Comparison of ENCODE assay signal across 1 cellular context in the genomic region with DNA sequence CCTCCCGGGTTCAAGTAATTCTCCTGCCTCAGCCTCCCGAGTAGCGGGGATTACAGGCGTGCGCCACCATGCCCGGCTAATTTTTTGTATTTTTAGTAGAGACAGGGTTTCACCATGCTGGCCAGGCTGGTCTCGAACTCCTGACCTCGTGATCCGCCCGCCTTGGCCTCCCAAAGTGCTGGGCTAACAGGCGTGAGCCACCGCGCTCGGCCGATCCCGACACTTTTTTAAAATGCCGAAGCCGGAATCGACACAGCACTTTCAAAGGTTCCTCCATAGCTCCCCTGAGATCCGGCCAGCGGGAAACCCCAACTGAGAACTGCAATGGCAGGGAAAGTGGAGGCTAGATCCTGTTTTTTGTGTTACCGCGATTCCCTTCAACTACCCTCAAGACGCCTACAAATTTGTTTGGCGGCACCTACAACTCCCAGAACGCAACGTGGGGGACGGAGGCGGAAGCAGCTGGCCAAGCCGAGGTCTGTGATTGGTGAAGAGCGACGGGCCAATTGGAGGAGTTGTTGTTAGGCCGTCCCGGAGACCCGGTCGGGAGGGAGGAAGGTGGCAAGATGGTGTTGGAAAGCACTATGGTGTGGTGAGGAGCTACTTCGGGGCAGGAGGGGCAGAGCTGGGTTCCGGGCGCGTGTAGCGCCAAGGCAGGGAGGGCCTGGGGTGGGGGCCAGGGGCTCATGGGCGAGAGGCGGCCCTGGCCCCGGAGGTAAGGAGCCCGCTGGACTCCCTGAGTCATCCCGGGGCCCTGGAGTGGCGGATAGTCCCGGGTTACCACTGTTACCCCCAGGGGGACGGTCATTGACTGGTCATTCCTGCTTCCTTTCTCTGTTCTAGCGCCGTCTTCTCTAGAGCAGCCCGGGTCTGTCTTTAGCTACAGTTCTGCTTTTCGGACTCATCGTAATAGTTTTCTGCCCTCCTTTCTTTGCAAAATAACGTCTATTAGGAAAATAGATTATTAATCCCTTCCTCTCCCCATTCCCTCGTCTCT.
A peak's percentile ranks its signal among the peaks of the same experiment; 100 is the strongest.
TF ChIP-seq lines count a peak whose summit lies in the region.

Gene PSMD4, plus strand, starts transcription at position 518 of the 997 bp plus-strand sequence. Its CDS starts 49 bp downstream, at position 567.

TF ChIP-seq in GM12878, 131 proteins besides CTCF, POLR2A, EP300 and RAD21 (continued from another document):
- TF ChIP-seq ETV6 (conservative IDR thresholded peaks at IDR 0.05 in 1 of 2, IDR thresholded peaks at IDR 0.05 in 1 of 2; ENCODE audit: borderline replicate concordance in 1 of 2, low read depth in 1 of 2) (no peak), CHD4 (IDR thresholded peaks at IDR 0.05) (no peak), SUPT20H (IDR thresholded peaks at IDR 0.05; ENCODE audit: borderline replicate concordance, control insufficient read depth, low read depth, low read length) (no peak), POLR2AphosphoS5 (IDR thresholded peaks at IDR 0.05; ENCODE audit: low read length) (peak; percentile 93), NR2C1 (IDR thresholded peaks at IDR 0.05) (no peak)
